ENCODE assay signal across 35 cellular contexts in genomic region chr15:91692596-91692995, GRCh38.
DNase-seq lines count a peak whose midpoint lies in the region; ATAC-seq, FAIRE-seq and TF ChIP-seq lines count a peak whose summit lies in the region.
"Had no signal": no experiment of that assay in that cellular context is flagged by ENCODE, and none has a peak within 500 bp of the region (broad histone marks: within the 10 kb centered on the region; RNA-seq: fewer than 3 reads in every experiment).

No MANE protein-coding gene starts in this region.

- FAIRE-seq in kidney (lab: Jason Lieb, UNC), result no peak
- FAIRE-seq: A204.1, A549, D721Med had no signal

- intact Hi-C loops in kidney (cut with DNase I), result no loop called here
- intact Hi-C loops in uterus (cut with DNase I; ENCODE audit: low total_unique reads), result no loop called here
- intact Hi-C loops in vagina (cut with DNase I), result no loop called here

- H3K4me3 ChIP-seq in kidney (ENCODE audit: low read length in 2 of 2) (no peak overlapping the region), skeletal muscle tissue (ENCODE audit: low read length in 3 of 3) (no peak overlapping the region), uterus (no peak overlapping the region), vagina (no peak overlapping the region)
- H3K4me3 ChIP-seq: A549; BLaER1; BLaER1 treated with 17β-estradiol and CSF1 and Interleukin-3, amounts not matched to agents 10 nM and 100 nM had no signal

- no peak overlapping the region for H3K9ac ChIP-seq in kidney (ENCODE audit: low read length in 2 of 2)
- H3K9ac ChIP-seq in skeletal muscle tissue (ENCODE audit: low read depth in 1 of 3, low read length in 3 of 3), result no peak overlapping the region
- H3K9ac ChIP-seq: BLaER1; BLaER1 treated with 17β-estradiol and CSF1 and Interleukin-3, amounts not matched to agents 10 nM and 100 nM had no signal

- H3K27ac ChIP-seq in kidney (ENCODE audit: low read depth in 2 of 2, low read length in 2 of 2), result no peak overlapping the region
- H3K27ac ChIP-seq in skeletal muscle tissue (ENCODE audit: low read depth, low read length), result peak overlapping the region; percentile 85
- H3K27ac ChIP-seq in uterus, result peak overlapping the region; percentile 90 to 96
- H3K27ac ChIP-seq in vagina, result peak overlapping the region; percentile 84
- H3K27ac ChIP-seq in substantia nigra (ENCODE audit: low read depth, low read length, poor library complexity, severe bottlenecking), result no peak overlapping the region
- H3K27ac ChIP-seq: 22Rv1; A549; BLaER1; BLaER1 treated with 17β-estradiol and CSF1 and Interleukin-3, amounts not matched to agents 10 nM and 100 nM; C4-2B had no signal

- no peaks in the 10 kb centered on the region for H3K27me3 ChIP-seq in skeletal muscle tissue (ENCODE audit: control insufficient read depth in 3 of 3, insufficient read depth in 3 of 3, low read length in 3 of 3)
- no peaks in the 10 kb centered on the region for H3K27me3 ChIP-seq in uterus
- H3K27me3 ChIP-seq in vagina, result no peaks in the 10 kb centered on the region
- H3K27me3 ChIP-seq: BE2C; BLaER1; BLaER1 treated with 17β-estradiol and CSF1 and Interleukin-3, amounts not matched to agents 10 nM and 100 nM had no signal

- TF ChIP-seq CTCF in kidney (IDR thresholded peaks at IDR 0.05; ENCODE audit: borderline replicate concordance, extremely low read depth, insufficient read depth) (no peak), uterus (IDR thresholded peaks at IDR 0.05) (no peak), vagina (IDR thresholded peaks at IDR 0.05) (no peak)

- no peaks in the 10 kb centered on the region for H3K4me1 ChIP-seq in kidney (ENCODE audit: control insufficient read depth in 1 of 2, insufficient read depth in 1 of 2, low read depth in 1 of 2, low read length in 2 of 2)
- H3K4me1 ChIP-seq in skeletal muscle tissue (ENCODE audit: control insufficient read depth in 3 of 3, insufficient read depth in 3 of 3, low read length in 3 of 3), result no peaks in the 10 kb centered on the region
- no peaks in the 10 kb centered on the region for H3K4me1 ChIP-seq in uterus
- peaks cover 6% of the 10 kb centered on the region for H3K4me1 ChIP-seq in vagina
- H3K4me1 ChIP-seq: A549, BLaER1, Caco-2 had no signal

- ATAC-seq in GM21360 (IDR thresholded peaks at IDR 0.05; ENCODE audit: unreplicated experiment), result no peak
- ATAC-seq: CD8-positive, alpha-beta T cell had no signal

- H3K9me3 ChIP-seq in kidney (ENCODE audit: control insufficient read depth in 1 of 2, low read length in 2 of 2) (no peaks in the 10 kb centered on the region), skeletal muscle tissue (ENCODE audit: control insufficient read depth in 3 of 3, low read length in 3 of 3) (no peaks in the 10 kb centered on the region), uterus (no peaks in the 10 kb centered on the region), vagina (no peaks in the 10 kb centered on the region)
- H3K9me3 ChIP-seq: BE2C; BLaER1; BLaER1 treated with 17β-estradiol and CSF1 and Interleukin-3, amounts not matched to agents 10 nM and 100 nM; Caco-2 had no signal

- TF ChIP-seq POLR2A in uterus (IDR thresholded peaks at IDR 0.05) (no peak), vagina (IDR thresholded peaks at IDR 0.05) (no peak)

- DNase-seq in kidney (peak; percentile 60), uterus (no peak), vagina (ENCODE audit: extremely low spot score in 2 of 2) (no peak), NCI-H2081 (lab: John Stamatoyannopoulos, UW) (no peak), NCI-H2107 (lab: John Stamatoyannopoulos, UW) (no peak), substantia nigra (lab: John Stamatoyannopoulos, UW) (no peak)
- DNase-seq: 8988T; ACHN; AML-193; BE2C; C1 segment of cervical spinal cord; Caco-2; Calu3; CD4-positive, alpha-beta memory T cell; CD4-positive, alpha-beta T cell; CD4-positive, CD25-positive, alpha-beta regulatory T cell; CD8-positive, alpha-beta memory T cell; CD8-positive, alpha-beta T cell; COR-L47; DMS 273 treated with DMSO at 0.1 percent for 48 hours; DMS153; DMS53; DMS79; DMS79 treated with DMSO at 0.1 percent for 48 hours; DND-41; EL had no signal

- H3K36me3 ChIP-seq in kidney (ENCODE audit: control insufficient read depth in 1 of 2, insufficient read depth in 2 of 2, low read length in 2 of 2), result no peaks in the 10 kb centered on the region
- H3K36me3 ChIP-seq in skeletal muscle tissue (ENCODE audit: control insufficient read depth in 3 of 3, insufficient read depth in 3 of 3, low read length in 3 of 3), result no peaks in the 10 kb centered on the region
- no peaks in the 10 kb centered on the region for H3K36me3 ChIP-seq in uterus
- H3K36me3 ChIP-seq in vagina, result no peaks in the 10 kb centered on the region
- H3K36me3 ChIP-seq: BE2C; BLaER1; BLaER1 treated with 17β-estradiol and CSF1 and Interleukin-3, amounts not matched to agents 10 nM and 100 nM had no signal

Comparison
In these comparisons a context has a peak if more than half of its experiments do, and no peak if none do; other contexts are left out.
1. H3K27ac ChIP-seq: peak in skeletal muscle tissue (single experiment), uterus (2 of 2) and vagina (single experiment); none in kidney (0 of 2) and substantia nigra (single experiment).